In genomic region chr6:32982084-32982701, GRCh38 we compare ENCODE assay signal across 9 cellular contexts. TPM values are rescaled to one million over a fixed set of nuclear protein-coding genes. Genes with fewer than 3 reads are reported as not detected.
DNase-seq lines count a peak whose midpoint lies in the region; ATAC-seq, FAIRE-seq and TF ChIP-seq lines count a peak whose summit lies in the region.
"Had no signal": no experiment of that assay in that cellular context is flagged by ENCODE, and none has a peak within 500 bp of the region (broad histone marks: within the 10 kb centered on the region; RNA-seq: fewer than 3 reads in every experiment).

No MANE protein-coding gene starts in this region.

- no peaks in the 10 kb centered on the region for H3K9me3 ChIP-seq in WERI-Rb-1 (ENCODE audit: severe bottlenecking)

- H3K27ac Mint-ChIP-seq in activated T-cell treated with anti-CD3 and anti-CD28 coated beads, Interleukin-2, amount 50 U/mL, for 24 hours: peak overlapping the region; percentile 68
- H3K27ac Mint-ChIP-seq in stimulated activated memory B cell treated with anti-CD40 and anti-IgM and Interleukin-4, amounts not matched to agents 10 μg/mL and 1 μg/mL and 100 μg/mL, for 72 hours: peak overlapping the region; percentile 48
- H3K27ac Mint-ChIP-seq: activated naive CD8-positive, alpha-beta T cell treated with anti-CD3 and anti-CD28 coated beads, Interleukin-2, amount 10 ng/mL, durations not matched to agents 7 days and 5 days had no signal

- H3K4me1 Mint-ChIP-seq in activated T-cell treated with anti-CD3 and anti-CD28 coated beads, Interleukin-2, amount 50 U/mL, for 24 hours (ENCODE audit: low read depth): peaks cover 66% of the 10 kb centered on the region
- H3K4me1 Mint-ChIP-seq in stimulated activated memory B cell treated with anti-CD40 and anti-IgM and Interleukin-4, amounts not matched to agents 10 μg/mL and 1 μg/mL and 100 μg/mL, for 72 hours: peaks cover 65% of the 10 kb centered on the region

- H3K36me3 ChIP-seq in bronchial epithelial cell (ENCODE audit: control insufficient read depth, insufficient read depth, low read length): peaks cover 26% of the 10 kb centered on the region
- peaks cover 57% of the 10 kb centered on the region for H3K36me3 ChIP-seq in WERI-Rb-1

- no peak overlapping the region for H3K27ac ChIP-seq in WERI-Rb-1

- no peak for DNase-seq in activated T-cell treated with anti-CD3 and anti-CD28 coated beads, Interleukin-2, amount 50 U/mL, for 24 hours
- no peak for DNase-seq in activated T-cell treated with anti-CD3 and anti-CD28 coated beads, Interleukin-2, amount 50 U/mL, for 48 hours
- peak; percentile 71 for DNase-seq in NCI-H345 treated with DMSO at 0.1 percent for 48 hours (lab: John Stamatoyannopoulos, UW; ENCODE audit: unreplicated experiment)
- DNase-seq in bronchial epithelial cell (ENCODE audit: low read depth): peak; percentile 32
- DNase-seq in WERI-Rb-1: no peak
- DNase-seq: activated naive CD8-positive, alpha-beta T cell treated with anti-CD3 and anti-CD28 coated beads, Interleukin-2, amount 10 ng/mL, durations not matched to agents 7 days and 5 days had no signal

- no peak overlapping the region for H3K4me3 ChIP-seq in bronchial epithelial cell (ENCODE audit: low read depth, low read length)
- no peak overlapping the region for H3K4me3 ChIP-seq in WERI-Rb-1 (ENCODE audit: low read depth, low read length)

- H3K27me3 ChIP-seq in bronchial epithelial cell (ENCODE audit: control insufficient read depth, insufficient read depth, low read length): no peaks in the 10 kb centered on the region
- H3K27me3 ChIP-seq in WERI-Rb-1 (ENCODE audit: insufficient read depth, low read depth, severe bottlenecking): no peaks in the 10 kb centered on the region

- ATAC-seq in stimulated activated memory B cell treated with anti-CD40 and anti-IgM and Interleukin-4, amounts not matched to agents 10 μg/mL and 1 μg/mL and 100 μg/mL, for 72 hours: no peak
- ATAC-seq in HG03565 (IDR thresholded peaks at IDR 0.05; ENCODE audit: unreplicated experiment) (no peak), HG03354 (IDR thresholded peaks at IDR 0.05; ENCODE audit: poor library complexity, severe bottlenecking, unreplicated experiment) (no peak)

- no peak for FAIRE-seq in bronchial epithelial cell (lab: Jason Lieb, UNC)

- TF ChIP-seq CTCF in bronchial epithelial cell (IDR thresholded peaks at IDR 0.05; ENCODE audit: insufficient read depth, low read length, severe bottlenecking) (no peak), WERI-Rb-1 (IDR thresholded peaks at IDR 0.05; ENCODE audit: low read depth, low read length) (no peak)

- H3K9me3 Mint-ChIP-seq in activated T-cell treated with anti-CD3 and anti-CD28 coated beads, Interleukin-2, amount 50 U/mL, for 24 hours: no peaks in the 10 kb centered on the region
- H3K9me3 Mint-ChIP-seq in stimulated activated memory B cell treated with anti-CD40 and anti-IgM and Interleukin-4, amounts not matched to agents 10 μg/mL and 1 μg/mL and 100 μg/mL, for 72 hours: no peaks in the 10 kb centered on the region
- H3K9me3 Mint-ChIP-seq: activated naive CD8-positive, alpha-beta T cell treated with anti-CD3 and anti-CD28 coated beads, Interleukin-2, amount 10 ng/mL, durations not matched to agents 7 days and 5 days had no signal

- H3K36me3 Mint-ChIP-seq in activated T-cell treated with anti-CD3 and anti-CD28 coated beads, Interleukin-2, amount 50 U/mL, for 24 hours (ENCODE audit: low read depth): peaks cover 59% of the 10 kb centered on the region
- peaks cover 55% of the 10 kb centered on the region for H3K36me3 Mint-ChIP-seq in stimulated activated memory B cell treated with anti-CD40 and anti-IgM and Interleukin-4, amounts not matched to agents 10 μg/mL and 1 μg/mL and 100 μg/mL, for 72 hours

- no peaks in the 10 kb centered on the region for H3K27me3 Mint-ChIP-seq in activated T-cell treated with anti-CD3 and anti-CD28 coated beads, Interleukin-2, amount 50 U/mL, for 24 hours
- H3K27me3 Mint-ChIP-seq in stimulated activated memory B cell treated with anti-CD40 and anti-IgM and Interleukin-4, amounts not matched to agents 10 μg/mL and 1 μg/mL and 100 μg/mL, for 72 hours: no peaks in the 10 kb centered on the region
- H3K27me3 Mint-ChIP-seq: activated naive CD8-positive, alpha-beta T cell treated with anti-CD3 and anti-CD28 coated beads, Interleukin-2, amount 10 ng/mL, durations not matched to agents 7 days and 5 days had no signal

- no peak overlapping the region for H3K4me3 Mint-ChIP-seq in activated T-cell treated with anti-CD3 and anti-CD28 coated beads, Interleukin-2, amount 50 U/mL, for 24 hours
- H3K4me3 Mint-ChIP-seq in stimulated activated memory B cell treated with anti-CD40 and anti-IgM and Interleukin-4, amounts not matched to agents 10 μg/mL and 1 μg/mL and 100 μg/mL, for 72 hours: no peak overlapping the region
- H3K4me3 Mint-ChIP-seq: activated naive CD8-positive, alpha-beta T cell treated with anti-CD3 and anti-CD28 coated beads, Interleukin-2, amount 10 ng/mL, durations not matched to agents 7 days and 5 days had no signal

RNA-seq across cellular contexts. Expression of gene BRD2, which starts 13.8 kb away (rescaled TPM):
- total RNA-seq in bronchial epithelial cell: 57.1 and 71.7 TPM in 2 replicates

RNA-seq across cellular contexts. Expression of gene HLA-DOA, which starts 27.2 kb away (rescaled TPM):
- not detected in 2 replicates for total RNA-seq in bronchial epithelial cell

RNA-seq across cellular contexts. Expression of gene HLA-DMA, which starts 29.3 kb away (rescaled TPM):
- total RNA-seq in bronchial epithelial cell: 0.26 and 2.8 TPM in 2 replicates

RNA-seq across cellular contexts. Expression of gene HLA-DMB, which starts 41.4 kb away (rescaled TPM):
- 0.26 and 0.38 TPM in 2 replicates for total RNA-seq in bronchial epithelial cell

Comparison
In these comparisons a context has a peak if more than half of its experiments do, and no peak if none do; other contexts are left out.
1. DNase-seq: peak in NCI-H345 treated with DMSO at 0.1 percent for 48 hours (single experiment) and bronchial epithelial cell (single experiment); none in activated T-cell treated with anti-CD3 and anti-CD28 coated beads, Interleukin-2, amount 50 U/mL, for 24 hours (single experiment), activated T-cell treated with anti-CD3 and anti-CD28 coated beads, Interleukin-2, amount 50 U/mL, for 48 hours (0 of 2) and WERI-Rb-1 (single experiment).